8 cellular contexts compared by ENCODE assay signal in genomic region chr22:25562966-25563756, GRCh38. TPM values are rescaled to one million over a fixed set of nuclear protein-coding genes. Genes with fewer than 3 reads are reported as not detected.
DNase-seq lines count a peak whose midpoint lies in the region; ATAC-seq and TF ChIP-seq lines count a peak whose summit lies in the region.
"Not testable (repeated sequence)": the region's sequence is repeated elsewhere in the genome, so short reads cannot be mapped to it uniquely, and the experiment has no call there.

No MANE protein-coding gene starts in this region.

- H3K79me1 ChIP-seq in neuronal stem cell (ENCODE audit: low read depth, low read length), result not testable (repeated sequence)

- no CpG with 5 or more reads among the region's 10 CpGs for WGBS in neuronal stem cell (ENCODE audit: extremely low coverage in 2 of 2, insufficient read length in 2 of 2, insufficient replicate concordance in 1 of 2), 2 donors

- peak overlapping the region; percentile 87 for H3K4me3 Mint-ChIP-seq in activated T-cell treated with anti-CD3 and anti-CD28 coated beads, Interleukin-2, amount 50 U/mL, for 4 hours
- H3K4me3 Mint-ChIP-seq in immature natural killer cell, result peak overlapping the region; percentile 62 to 86 (median 72)

- H3K4me1 ChIP-seq in BLaER1, result peaks cover 82% of the 10 kb centered on the region
- H3K4me1 ChIP-seq in HEK293 (ENCODE audit: control insufficient read depth, insufficient read depth, low read length), result peaks cover 13% of the 10 kb centered on the region
- H3K4me1 ChIP-seq in neuronal stem cell (ENCODE audit: control insufficient read depth in 2 of 2, insufficient read depth in 1 of 2, low read depth in 1 of 2, low read length in 2 of 2), result peaks cover 8 to 24% of the 10 kb centered on the region in 2 donors
- H3K4me1 ChIP-seq in subcutaneous abdominal adipose tissue (ENCODE audit: control insufficient read depth in 5 of 5, insufficient read depth in 5 of 5, low read length in 5 of 5), result peaks cover 2 to 71% (median 57%) of the 10 kb centered on the region in 5 donors

- H3K4me1 Mint-ChIP-seq in activated T-cell treated with anti-CD3 and anti-CD28 coated beads, Interleukin-2, amount 50 U/mL, for 4 hours (ENCODE audit: low read depth), result peaks cover 28% of the 10 kb centered on the region
- peaks cover 10 to 25% of the 10 kb centered on the region in 2 donors for H3K4me1 Mint-ChIP-seq in immature natural killer cell

- H2BK5ac ChIP-seq in neuronal stem cell (ENCODE audit: low read length), result not testable (repeated sequence)

- H3K9ac ChIP-seq in BLaER1, result peak overlapping the region; percentile 92
- not testable (repeated sequence) for H3K9ac ChIP-seq in neuronal stem cell (ENCODE audit: low read depth, low read length, poor library complexity)
- H3K9ac ChIP-seq in subcutaneous abdominal adipose tissue (ENCODE audit: low read length in 5 of 5), result peak overlapping the region in 3 of 5 donors; percentile 28 to 74 (median 49)

- not testable (repeated sequence) for H3K36me3 Mint-ChIP-seq in activated T-cell treated with anti-CD3 and anti-CD28 coated beads, Interleukin-2, amount 50 U/mL, for 4 hours (ENCODE audit: insufficient read depth); immature natural killer cell

- POLR2A ChIA-PET in HEK293 (lab: Yijun Ruan, JAX), result interaction anchor here (0.7 kb wide), 1 partner anchor 75 kb away, joined by 4 read pairs; no protein-coding TSS in a partner anchor

- H3K9me3 Mint-ChIP-seq in activated T-cell treated with anti-CD3 and anti-CD28 coated beads, Interleukin-2, amount 50 U/mL, for 4 hours; immature natural killer cell: not testable (repeated sequence)

- H2AK5ac ChIP-seq in neuronal stem cell (ENCODE audit: low read depth, low read length), result not testable (repeated sequence)

- H4K91ac ChIP-seq in neuronal stem cell (ENCODE audit: low read depth, low read length, poor library complexity), result not testable (repeated sequence)

- H4K8ac ChIP-seq in neuronal stem cell (ENCODE audit: low read depth, low read length), result not testable (repeated sequence)

- not testable (repeated sequence) for H3K36me3 ChIP-seq in BLaER1; HEK293 (ENCODE audit: control insufficient read depth in 2 of 2, insufficient read depth in 1 of 2, low read length in 2 of 2); neuronal stem cell (replicated peaks in 1 of 2; ENCODE audit: control insufficient read depth in 2 of 2, insufficient read depth in 2 of 2, low read length in 2 of 2); subcutaneous abdominal adipose tissue (ENCODE audit: control insufficient read depth in 5 of 5, insufficient read depth in 5 of 5, low read length in 5 of 5)

- H3K18ac ChIP-seq in neuronal stem cell (ENCODE audit: low read length), result not testable (repeated sequence)

- H3K27me3 ChIP-seq in BLaER1; neuronal stem cell (ENCODE audit: control insufficient read depth in 3 of 3, insufficient read depth in 3 of 3, low read depth in 1 of 3, low read length in 3 of 3); subcutaneous abdominal adipose tissue (ENCODE audit: control insufficient read depth in 5 of 5, insufficient read depth in 4 of 5, low read length in 5 of 5): not testable (repeated sequence)

- DNase-seq in activated T-cell treated with anti-CD3 and anti-CD28 coated beads, Interleukin-2, amount 50 U/mL, for 4 hours; coronary artery (ENCODE audit: low spot score); immature natural killer cell; neuronal stem cell (ENCODE audit: low spot score): not testable (repeated sequence)

- H2BK120ac ChIP-seq in neuronal stem cell (ENCODE audit: low read depth, low read length), result not testable (repeated sequence)

- H3K4ac ChIP-seq in neuronal stem cell (ENCODE audit: low read length), result not testable (repeated sequence)

- H3K14ac ChIP-seq in neuronal stem cell (ENCODE audit: low read length), result not testable (repeated sequence)

- H2BK12ac ChIP-seq in neuronal stem cell (ENCODE audit: low read length), result not testable (repeated sequence)

- H3K27ac ChIP-seq in BLaER1 (peak overlapping the region; percentile 87), coronary artery (peak overlapping the region in 1 of 2 donors; percentile 81), subcutaneous abdominal adipose tissue (ENCODE audit: low read depth, low read length) (peak overlapping the region; percentile 88)
- H3K27ac ChIP-seq in HEK293 (ENCODE audit: extremely low read depth, low read depth, low read length); neuronal stem cell (replicated peaks; ENCODE audit: low read length): not testable (repeated sequence)

- H3K27ac Mint-ChIP-seq in immature natural killer cell, result peak overlapping the region in 1 of 6 donors; percentile 13

- peak overlapping the region; percentile 87 for H2AFZ ChIP-seq in neuronal stem cell (ENCODE audit: low read length)

- not testable (repeated sequence) for TF ChIP-seq CTCF in HEK293 (tag by site-specific recombination; IDR thresholded peaks at IDR 0.05); coronary artery (IDR thresholded peaks at IDR 0.05)

- H3K4me2 ChIP-seq in BLaER1 (peak overlapping the region; percentile 98), neuronal stem cell (ENCODE audit: insufficient read depth, low read length, poor library complexity, severe bottlenecking) (peak overlapping the region; percentile 91)

- not testable (repeated sequence) for H3K23ac ChIP-seq in neuronal stem cell (ENCODE audit: low read depth, low read length, poor library complexity)

- TF ChIP-seq POLR2A in Raji (IDR thresholded peaks at IDR 0.05; ENCODE audit: insufficient read depth, low read depth, low read length), result 0 out of 2 replicates have a peak, but pooled peaks have one; percentile 4

- H3K4me3 ChIP-seq in BLaER1 (peak overlapping the region; percentile 99), coronary artery (peak overlapping the region; percentile 93), subcutaneous abdominal adipose tissue (ENCODE audit: low read depth in 1 of 5, low read length in 5 of 5) (peak overlapping the region; percentile 66 to 81 (median 74))
- not testable (repeated sequence) for H3K4me3 ChIP-seq in HEK293 (ENCODE audit: low read depth, low read length); neuronal stem cell (ENCODE audit: low read length in 2 of 2)

- peaks cover 23% of the 10 kb centered on the region for H4K20me1 ChIP-seq in BLaER1

- not testable (repeated sequence) for H3K9me3 ChIP-seq in BLaER1; HEK293 (ENCODE audit: control insufficient read depth, insufficient read depth, low read depth, low read length); neuronal stem cell (replicated peaks in 1 of 2; ENCODE audit: control insufficient read depth in 2 of 2, insufficient read depth in 1 of 2, low read depth in 1 of 2, low read length in 2 of 2); subcutaneous abdominal adipose tissue (ENCODE audit: control insufficient read depth in 5 of 5, low read length in 5 of 5)

- ATAC-seq in activated T-cell treated with anti-CD3 and anti-CD28 coated beads, Interleukin-2, amount 50 U/mL, for 4 hours, result not testable (repeated sequence)

- CTCF ChIA-PET in HEK293 (lab: Yijun Ruan, JAX), result not testable (repeated sequence)

- peaks cover 26% of the 10 kb centered on the region for H3K27me3 Mint-ChIP-seq in activated T-cell treated with anti-CD3 and anti-CD28 coated beads, Interleukin-2, amount 50 U/mL, for 4 hours (ENCODE audit: low read depth)
- peaks cover 3 to 26% (median 6%) of the 10 kb centered on the region in 3 donors for H3K27me3 Mint-ChIP-seq in immature natural killer cell (ENCODE audit: low read depth in 3 of 3)

- not testable (repeated sequence) for H2BK15ac ChIP-seq in neuronal stem cell (ENCODE audit: low read length)

TF ChIP-seq in HEK293, 187 proteins besides CTCF, POLR2A, EP300 and RAD21:
- peak; percentile 78 for TF ChIP-seq ZNF692 (tag by site-specific recombination; IDR thresholded peaks at IDR 0.05)
- peak; percentile 86 for TF ChIP-seq ZFP69B (tag by site-specific recombination; IDR thresholded peaks at IDR 0.05)
- TF ChIP-seq ZNF335 (tag by site-specific recombination; conservative IDR thresholded peaks at IDR 0.05), result peak; percentile 56; the same call in 1 of the 2 replicates

RNA-seq across cellular contexts. Expression of gene GRK3, which starts 1.3 kb away (rescaled TPM):
- 1 to 10 TPM; 5.2 to 6.7 (median 5.3) TPM for total RNA-seq in activated T-cell treated with anti-CD3 and anti-CD28 coated beads, Interleukin-2, amount 50 U/mL, for 4 hours
- polyA plus RNA-seq in immature natural killer cell, result under 1 TPM; 0.14 to 0.34 (median 0.24) TPM
- polyA plus RNA-seq in neuronal stem cell (2013, experiment 1 of 2), result 13.5 TPM
- polyA plus RNA-seq in neuronal stem cell (2013, experiment 2 of 2), result 13.4 TPM
